In genomic region chr11:130197386-130198035, GRCh38 we compare ENCODE assay signal across 15 cellular contexts. TPM values are rescaled to one million over a fixed set of nuclear protein-coding genes. Genes with fewer than 3 reads are reported as not detected.
DNase-seq lines count a peak whose midpoint lies in the region; ATAC-seq and TF ChIP-seq lines count a peak whose summit lies in the region.
"Had no signal": no experiment of that assay in that cellular context is flagged by ENCODE, and none has a peak within 500 bp of the region (broad histone marks: within the 10 kb centered on the region; RNA-seq: fewer than 3 reads in every experiment).

No MANE protein-coding gene starts in this region.

- H3K27ac ChIP-seq in RWPE1: peak overlapping the region; percentile 62
- H3K27ac ChIP-seq: BLaER1, SJSA1 had no signal

- CTCF ChIA-PET in RWPE1 (lab: Yijun Ruan, JAX): interaction anchor here (0.6 to 1.2 kb wide), 5 partner anchors 15 to 463 kb away, joined by 3 to 7 read pairs (median 4); no protein-coding TSS in a partner anchor

- POLR2A ChIA-PET in RWPE1 (lab: Yijun Ruan, JAX; ENCODE audit: low non-redundant PET): no interaction called here

- DNase-seq in HT1080 (ENCODE audit: low read depth) (peak; percentile 88), RWPE1 (ENCODE audit: low spot score) (peak; percentile 91), stromal cell of bone marrow (ENCODE audit: low read depth) (peak; percentile 4), SIG-M5 treated with dmso at 0.1 percent for 504 hours (lab: John Stamatoyannopoulos, UW; ENCODE audit: unreplicated experiment) (no peak), RKO (ENCODE audit: low spot score) (no peak), LoVo (ENCODE audit: low spot score) (no peak)
- DNase-seq: HCEC 1CT, NCI-H1092 treated with DMSO at 0.1 percent for 48 hours, NCI-H1694 treated with DMSO at 0.1 percent for 48 hours, SW 1271 had no signal

- TF ChIP-seq CTCF in RWPE1 (conservative IDR thresholded peaks at IDR 0.05; ENCODE audit: low read depth): no peak

- peak; percentile 78 for ATAC-seq in esophagus mucosa
- ATAC-seq: Panc1 had no signal

RNA-seq across cellular contexts. Expression of gene ST14, which starts 37.9 kb away (rescaled TPM):
- 0.07 and 0.31 TPM in 2 replicates for total RNA-seq in HT1080 (2014; rRNA removed; shearing (Covaris generic))
- polyA plus RNA-seq in HT1080 (2015; cell fraction: cytosol; rRNA removed): 0.05 and 0.14 TPM in 2 replicates
- polyA plus RNA-seq in HT1080 (2015; cell fraction: nucleus; rRNA removed): 0.06 TPM in 1 of 2 replicates, not detected in the other
- total RNA-seq in esophagus mucosa: 121 TPM
- total RNA-seq: SJSA1 had no signal
- polyA plus RNA-seq: AG04450 had no signal

Comparison
In these comparisons a context has a peak if more than half of its experiments do, and no peak if none do; other contexts are left out.
1. DNase-seq: peak in HT1080 (single experiment), RWPE1 (single experiment) and stromal cell of bone marrow (single experiment); none in SIG-M5 treated with dmso at 0.1 percent for 504 hours (single experiment), RKO (single experiment) and LoVo (single experiment).
2. RNA of gene ST14, which starts 37.9 kb away (total RNA-seq): 121 TPM in esophagus mucosa (single experiment); 0.07 to 0.31 TPM in HT1080; every median in the first group is over 10 times any median in the second.